Comparison of ENCODE assay signal across 1 cellular context in genomic region chr13:49540552-49540951, GRCh38.
A peak's percentile ranks its signal among the peaks of the same experiment; 100 is the strongest.
TF ChIP-seq lines count a peak whose summit lies in the region.

No MANE protein-coding gene starts in this region.

TF ChIP-seq in K562, 482 proteins besides CTCF, POLR2A, EP300 and RAD21 (continued from another document):
- TF ChIP-seq RNF219 (CRISPR knock-in tag; IDR thresholded peaks at IDR 0.05) (no peak), CBFA2T2 (conservative IDR thresholded peaks at IDR 0.05) (0 out of 2 replicates have a peak, but pooled peaks have one; percentile 18), TOE1 (IDR thresholded peaks at IDR 0.05; ENCODE audit: borderline replicate concordance) (no peak), TOE1 (CRISPR knock-in tag; IDR thresholded peaks at IDR 0.05; ENCODE audit: borderline replicate concordance, low read depth) (no peak), ZBTB7A (IDR thresholded peaks at IDR 0.05; ENCODE audit: borderline replicate concordance, control insufficient read depth, low read depth, low read length) (no peak), ZNF316 (IDR thresholded peaks at IDR 0.05) (no peak; the same call in none of the 2 replicates), ZMIZ1 (IDR thresholded peaks at IDR 0.05; ENCODE audit: low read depth in 2 of 2, low read length in 2 of 2) (no peak), STAT5B (CRISPR knock-in tag; IDR thresholded peaks at IDR 0.05) (no peak), BACH1 (tag; IDR thresholded peaks at IDR 0.05) (no peak), ILK (tag; IDR thresholded peaks at IDR 0.05; ENCODE audit: borderline replicate concordance, low read depth) (no peak), ARID1B (IDR thresholded peaks at IDR 0.05) (peak; percentile 71), MYC (IDR thresholded peaks at IDR 0.05; ENCODE audit: low read depth, low read length) (no peak), MYC (CRISPR knock-in tag; IDR thresholded peaks at IDR 0.05; ENCODE audit: borderline replicate concordance, low read depth) (no peak), FOSL1 (tag; conservative IDR thresholded peaks at IDR 0.05) (peak; percentile 45), RCOR1 (IDR thresholded peaks at IDR 0.05; ENCODE audit: borderline replicate concordance in 1 of 2, low read depth in 2 of 2, low read length in 2 of 2) (0 out of 4 replicates have a peak, but pooled peaks of 1 of the 2 experiments have one; percentile 54), TSHZ1 (CRISPR knock-in tag; IDR thresholded peaks at IDR 0.05) (no peak), SOX6 (IDR thresholded peaks at IDR 0.05) (peak; percentile 83), SMARCA5 (IDR thresholded peaks at IDR 0.05) (no peak), ZNF589 (CRISPR knock-in tag; IDR thresholded peaks at IDR 0.05; ENCODE audit: low read depth) (no peak), PBX2 (CRISPR knock-in tag; IDR thresholded peaks at IDR 0.05; ENCODE audit: low read depth) (no peak), PBX2 (tag; conservative IDR thresholded peaks at IDR 0.05; ENCODE audit: low read depth) (no peak), TAL1 (IDR thresholded peaks at IDR 0.05) (peak; percentile 48), TCF15 (CRISPR knock-in tag; IDR thresholded peaks at IDR 0.05) (no peak), SIN3B (IDR thresholded peaks at IDR 0.05; ENCODE audit: low read depth) (no peak), POLR3G (IDR thresholded peaks at IDR 0.05; ENCODE audit: extremely low read depth, insufficient read length, insufficient replicate concordance) (no peak), FOS (IDR thresholded peaks at IDR 0.05; ENCODE audit: extremely low read depth, insufficient read length) (no peak), MAFG (tag; conservative IDR thresholded peaks at IDR 0.05) (peak; percentile 82), PYGO2 (tag; IDR thresholded peaks at IDR 0.05) (no peak), ATF7 (IDR thresholded peaks at IDR 0.05) (0 out of 2 replicates have a peak, but pooled peaks have one; percentile 22), HNRNPL (IDR thresholded peaks at IDR 0.05; ENCODE audit: low read depth, low read length) (no peak), TEAD4 (IDR thresholded peaks at IDR 0.05; ENCODE audit: low read length) (0 out of 2 replicates have a peak, but pooled peaks have one; percentile 19), TEAD4 (CRISPR knock-in tag; IDR thresholded peaks at IDR 0.05; ENCODE audit: borderline replicate concordance) (no peak)
